ENCODE assay signal across 10 cellular contexts in the genomic region with DNA sequence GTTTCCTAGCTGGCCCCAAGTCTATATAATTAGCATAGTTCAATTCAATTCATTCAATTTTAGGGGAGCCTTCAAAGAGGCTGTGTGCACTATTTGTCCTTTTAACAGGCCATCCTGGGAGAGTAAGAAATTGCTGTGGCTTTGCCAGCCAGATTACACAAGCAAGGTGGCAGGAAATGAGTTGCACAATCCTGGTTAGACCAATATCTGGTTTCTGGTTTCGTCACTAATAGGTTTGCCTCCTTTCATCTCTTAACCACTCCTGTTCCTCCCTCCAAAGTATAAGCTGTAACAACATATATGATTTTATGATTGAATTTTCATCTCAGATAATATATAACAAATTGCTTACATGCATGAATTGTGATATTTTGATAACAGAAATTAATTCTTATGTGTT.
DNase-seq lines count a peak whose midpoint lies in the region; ATAC-seq and TF ChIP-seq lines count a peak whose summit lies in the region.
"Had no signal": no experiment of that assay in that cellular context is flagged by ENCODE, and none has a peak within 500 bp of the region (broad histone marks: within the 10 kb centered on the region; RNA-seq: fewer than 3 reads in every experiment).

No MANE protein-coding gene starts in this region.

- TF ChIP-seq EP300 in suprapubic skin (IDR thresholded peaks at IDR 0.05): no peak

- no peaks in the 10 kb centered on the region for H3K36me3 ChIP-seq in fibroblast of lung (ENCODE audit: control insufficient read depth, insufficient read depth, low read length)
- H3K36me3 ChIP-seq in suprapubic skin: no peaks in the 10 kb centered on the region

- no peak for TF ChIP-seq POLR2A in suprapubic skin (IDR thresholded peaks at IDR 0.05)

- peaks cover 7% of the 10 kb centered on the region for H3K9me3 Mint-ChIP-seq in activated naive CD8-positive, alpha-beta T cell treated with anti-CD3 and anti-CD28 coated beads for 36 hours
- no peaks in the 10 kb centered on the region for H3K9me3 Mint-ChIP-seq in activated naive CD8-positive, alpha-beta T cell treated with anti-CD3 and anti-CD28 coated beads, Interleukin-2, amount 50 U/mL, for 24 hours

- ATAC-seq in activated naive CD8-positive, alpha-beta T cell treated with anti-CD3 and anti-CD28 coated beads, Interleukin-2, amount 50 U/mL, for 24 hours: no peak

- no peak overlapping the region for H3K9ac ChIP-seq in fibroblast of lung (ENCODE audit: insufficient read depth, low read length)

- peak; percentile 7 for DNase-seq in activated naive CD8-positive, alpha-beta T cell treated with anti-CD3 and anti-CD28 coated beads for 36 hours
- no peak for DNase-seq in activated naive CD8-positive, alpha-beta T cell treated with anti-CD3 and anti-CD28 coated beads, Interleukin-2, amount 50 U/mL, for 24 hours
- DNase-seq in NOMO-1 treated with DMSO at 0.1 percent for 48 hours (lab: John Stamatoyannopoulos, UW; ENCODE audit: unreplicated experiment): peak; percentile 92
- DNase-seq in fibroblast of lung (ENCODE audit: low read depth in 2 of 2): peak; percentile 57 to 64
- peak; percentile 46 for DNase-seq in ureter (ENCODE audit: low spot score)
- DNase-seq in ecto neural progenitor cell (ENCODE audit: low spot score): no peak
- DNase-seq in NCI-H446 (lab: John Stamatoyannopoulos, UW): no peak
- no peak for DNase-seq in suprapubic skin (ENCODE audit: low spot score in 2 of 2)

- no peak overlapping the region for H3K4me2 ChIP-seq in fibroblast of lung (ENCODE audit: extremely low read depth, insufficient read depth, low read length)

- no peak overlapping the region for H3K4me3 Mint-ChIP-seq in activated naive CD8-positive, alpha-beta T cell treated with anti-CD3 and anti-CD28 coated beads for 36 hours
- no peak overlapping the region for H3K4me3 Mint-ChIP-seq in activated naive CD8-positive, alpha-beta T cell treated with anti-CD3 and anti-CD28 coated beads, Interleukin-2, amount 50 U/mL, for 24 hours
- H3K4me3 Mint-ChIP-seq: activated naive CD4-positive, alpha-beta T cell treated with anti-CD3 and anti-CD28 coated beads, Interleukin-2, amount 50 U/mL, for 24 hours; B cell had no signal

- H3K27ac Mint-ChIP-seq in activated naive CD8-positive, alpha-beta T cell treated with anti-CD3 and anti-CD28 coated beads for 36 hours: no peak overlapping the region
- no peak overlapping the region for H3K27ac Mint-ChIP-seq in activated naive CD8-positive, alpha-beta T cell treated with anti-CD3 and anti-CD28 coated beads, Interleukin-2, amount 50 U/mL, for 24 hours
- H3K27ac Mint-ChIP-seq: activated naive CD4-positive, alpha-beta T cell treated with anti-CD3 and anti-CD28 coated beads, Interleukin-2, amount 50 U/mL, for 24 hours; B cell had no signal

- H3K4me1 ChIP-seq in fibroblast of lung (ENCODE audit: control insufficient read depth, extremely low read depth, insufficient read depth, low read length) (no peaks in the 10 kb centered on the region), suprapubic skin (no peaks in the 10 kb centered on the region)

- no peak overlapping the region for H2AFZ ChIP-seq in fibroblast of lung (ENCODE audit: low read length)

- H3K4me3 ChIP-seq in fibroblast of lung (replicated peaks in 1 of 4; ENCODE audit: control extremely low read depth in 1 of 4, insufficient read depth in 1 of 4, low read depth in 3 of 4, low read length in 4 of 4) (no peak overlapping the region), suprapubic skin (no peak overlapping the region)

- no peaks in the 10 kb centered on the region for H4K20me1 ChIP-seq in fibroblast of lung (ENCODE audit: control insufficient read depth, extremely low read depth, insufficient read depth, low read length)

- H3K27ac ChIP-seq in fibroblast of lung (ENCODE audit: insufficient read depth, low read length) (no peak overlapping the region), suprapubic skin (no peak overlapping the region)

- TF ChIP-seq CTCF in fibroblast of lung (conservative IDR thresholded peaks at IDR 0.05 in 1 of 2, IDR thresholded peaks at IDR 0.05 in 1 of 2; ENCODE audit: low read depth in 1 of 2, low read length in 2 of 2): no peak
- no peak for TF ChIP-seq CTCF in suprapubic skin (IDR thresholded peaks at IDR 0.05)

- no peaks in the 10 kb centered on the region for H3K36me3 Mint-ChIP-seq in activated naive CD8-positive, alpha-beta T cell treated with anti-CD3 and anti-CD28 coated beads for 36 hours
- H3K36me3 Mint-ChIP-seq in activated naive CD8-positive, alpha-beta T cell treated with anti-CD3 and anti-CD28 coated beads, Interleukin-2, amount 50 U/mL, for 24 hours (ENCODE audit: low read depth): no peaks in the 10 kb centered on the region
- H3K36me3 Mint-ChIP-seq: activated naive CD4-positive, alpha-beta T cell treated with anti-CD3 and anti-CD28 coated beads, Interleukin-2, amount 50 U/mL, for 24 hours had no signal

- H3K79me2 ChIP-seq in fibroblast of lung (ENCODE audit: control insufficient read depth, insufficient read depth, low read length): no peaks in the 10 kb centered on the region

- peaks cover 7% of the 10 kb centered on the region for H3K27me3 Mint-ChIP-seq in activated naive CD8-positive, alpha-beta T cell treated with anti-CD3 and anti-CD28 coated beads for 36 hours
- H3K27me3 Mint-ChIP-seq in activated naive CD8-positive, alpha-beta T cell treated with anti-CD3 and anti-CD28 coated beads, Interleukin-2, amount 50 U/mL, for 24 hours: no peaks in the 10 kb centered on the region
- H3K27me3 Mint-ChIP-seq: activated naive CD4-positive, alpha-beta T cell treated with anti-CD3 and anti-CD28 coated beads, Interleukin-2, amount 50 U/mL, for 24 hours; B cell had no signal

- H3K4me1 Mint-ChIP-seq in activated naive CD8-positive, alpha-beta T cell treated with anti-CD3 and anti-CD28 coated beads for 36 hours: peaks cover 4% of the 10 kb centered on the region
- H3K4me1 Mint-ChIP-seq in activated naive CD8-positive, alpha-beta T cell treated with anti-CD3 and anti-CD28 coated beads, Interleukin-2, amount 50 U/mL, for 24 hours: no peaks in the 10 kb centered on the region
- H3K4me1 Mint-ChIP-seq: activated naive CD4-positive, alpha-beta T cell treated with anti-CD3 and anti-CD28 coated beads, Interleukin-2, amount 50 U/mL, for 24 hours had no signal

- H3K27me3 ChIP-seq in fibroblast of lung (ENCODE audit: control insufficient read depth, insufficient read depth, low read length) (no peaks in the 10 kb centered on the region), suprapubic skin (no peaks in the 10 kb centered on the region)

- no peaks in the 10 kb centered on the region for H3K9me3 ChIP-seq in fibroblast of lung (ENCODE audit: control insufficient read depth, insufficient read depth, low read depth, low read length)
- no peaks in the 10 kb centered on the region for H3K9me3 ChIP-seq in suprapubic skin

- 24% methylated on average over 1 of the region's 1 CpG for WGBS in suprapubic skin

Comparison
In these comparisons a context has a peak if more than half of its experiments do, and no peak if none do; other contexts are left out.
1. DNase-seq: peak in activated naive CD8-positive, alpha-beta T cell treated with anti-CD3 and anti-CD28 coated beads for 36 hours (single experiment), NOMO-1 treated with DMSO at 0.1 percent for 48 hours (single experiment), fibroblast of lung (2 of 2) and ureter (single experiment); none in activated naive CD8-positive, alpha-beta T cell treated with anti-CD3 and anti-CD28 coated beads, Interleukin-2, amount 50 U/mL, for 24 hours (single experiment), ecto neural progenitor cell (single experiment), NCI-H446 (0 of 2) and suprapubic skin (0 of 2).